1 cellular context compared by ENCODE assay signal in the genomic region with DNA sequence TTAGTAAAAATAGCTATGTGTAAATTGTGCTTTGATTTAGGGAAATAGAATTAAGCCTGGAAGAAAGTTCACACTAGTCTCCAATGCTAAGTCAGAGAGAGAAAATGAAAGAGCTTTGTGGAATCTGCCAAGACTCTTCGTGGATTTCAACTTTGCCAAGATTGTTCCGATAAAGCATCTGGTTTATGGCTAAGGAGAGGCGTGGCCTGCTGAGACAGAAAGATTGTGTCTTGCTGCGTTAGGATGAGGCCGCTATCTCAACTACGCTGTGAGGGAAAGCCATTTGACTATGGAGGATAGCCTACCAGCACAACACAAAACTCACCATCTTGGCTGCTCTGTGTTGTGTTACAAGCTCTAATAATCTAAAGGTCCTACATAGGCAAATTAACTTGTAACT.
TF ChIP-seq lines count a peak whose summit lies in the region.

No MANE protein-coding gene starts in this region.

TF ChIP-seq in IMR-90, 13 proteins besides CTCF, POLR2A, EP300 and RAD21 (continued from another document):
- TF ChIP-seq CHD1 (IDR thresholded peaks at IDR 0.05; ENCODE audit: low read depth, low read length) (no peak), CEBPB (IDR thresholded peaks at IDR 0.05; ENCODE audit: low read depth, low read length) (no peak), FOS (IDR thresholded peaks at IDR 0.05; ENCODE audit: low read depth, low read length) (no peak), NFE2L2 (IDR thresholded peaks at IDR 0.05; ENCODE audit: low read depth, low read length) (no peak), SMC3 (IDR thresholded peaks at IDR 0.05; ENCODE audit: low read depth, low read length) (no peak), MAFK (IDR thresholded peaks at IDR 0.05; ENCODE audit: low read depth, low read length) (no peak), BHLHE40 (IDR thresholded peaks at IDR 0.05; ENCODE audit: low read depth, low read length) (no peak), RCOR1 (IDR thresholded peaks at IDR 0.05; ENCODE audit: insufficient replicate concordance, low read length) (no peak), MAZ (IDR thresholded peaks at IDR 0.05; ENCODE audit: borderline replicate concordance, low read depth, low read length) (no peak), MXI1 (IDR thresholded peaks at IDR 0.05; ENCODE audit: borderline replicate concordance, low read depth, low read length) (no peak)
- TF ChIP-seq, protein P1, sequence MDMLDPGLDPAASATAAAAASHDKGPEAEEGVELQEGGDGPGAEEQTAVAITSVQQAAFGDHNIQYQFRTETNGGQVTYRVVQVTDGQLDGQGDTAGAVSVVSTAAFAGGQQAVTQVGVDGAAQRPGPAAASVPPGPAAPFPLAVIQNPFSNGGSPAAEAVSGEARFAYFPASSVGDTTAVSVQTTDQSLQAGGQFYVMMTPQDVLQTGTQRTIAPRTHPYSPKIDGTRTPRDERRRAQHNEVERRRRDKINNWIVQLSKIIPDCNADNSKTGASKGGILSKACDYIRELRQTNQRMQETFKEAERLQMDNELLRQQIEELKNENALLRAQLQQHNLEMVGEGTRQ (IDR thresholded peaks at IDR 0.05; ENCODE audit: low read depth, low read length): no peak
- TF ChIP-seq, protein P2, sequence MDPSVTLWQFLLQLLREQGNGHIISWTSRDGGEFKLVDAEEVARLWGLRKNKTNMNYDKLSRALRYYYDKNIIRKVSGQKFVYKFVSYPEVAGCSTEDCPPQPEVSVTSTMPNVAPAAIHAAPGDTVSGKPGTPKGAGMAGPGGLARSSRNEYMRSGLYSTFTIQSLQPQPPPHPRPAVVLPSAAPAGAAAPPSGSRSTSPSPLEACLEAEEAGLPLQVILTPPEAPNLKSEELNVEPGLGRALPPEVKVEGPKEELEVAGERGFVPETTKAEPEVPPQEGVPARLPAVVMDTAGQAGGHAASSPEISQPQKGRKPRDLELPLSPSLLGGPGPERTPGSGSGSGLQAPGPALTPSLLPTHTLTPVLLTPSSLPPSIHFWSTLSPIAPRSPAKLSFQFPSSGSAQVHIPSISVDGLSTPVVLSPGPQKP (IDR thresholded peaks at IDR 0.05; ENCODE audit: borderline replicate concordance, low read depth, low read length): no peak
TF ChIP-seq in IMR-90: peak in this region for 0.
